29 cellular contexts compared by ENCODE assay signal in genomic region chr3:194855025-194855391, GRCh38.
DNase-seq lines count a peak whose midpoint lies in the region; ATAC-seq, FAIRE-seq and TF ChIP-seq lines count a peak whose summit lies in the region.
"Had no signal": no experiment of that assay in that cellular context is flagged by ENCODE, and none has a peak within 500 bp of the region (broad histone marks: within the 10 kb centered on the region; RNA-seq: fewer than 3 reads in every experiment).

No MANE protein-coding gene starts in this region.

- no peak overlapping the region for H3K4me3 Mint-ChIP-seq in type B pancreatic cell
- no peak overlapping the region for H3K4me3 Mint-ChIP-seq in stimulated activated naive B cell treated with anti-CD40 and anti-IgM and Interleukin-4, amounts not matched to agents 10 μg/mL and 1 μg/mL and 100 μg/mL, for 72 hours
- H3K4me3 Mint-ChIP-seq: activated naive CD4-positive, alpha-beta T cell treated with anti-CD3 and anti-CD28 coated beads, Interleukin-2, amount 50 U/mL, for 24 hours; activated T-helper 1 cell treated with anti-CD3 and anti-CD28 coated beads, Interleukin-12 subunit alpha, Interleukin-12 subunit beta, Interleukin-2, Interleukin-4 antibody, amounts not matched to agents 30 ng/mL and 10 ng/mL and 1 ng/mL, durations not matched to agents 14 hours and 24 hours and 36 hours; central memory CD8-positive, alpha-beta T cell; naive thymus-derived CD4-positive, alpha-beta T cell had no signal

- peaks cover 12% of the 10 kb centered on the region for H3K27me3 Mint-ChIP-seq in type B pancreatic cell
- peaks cover 0 to 5% of the 10 kb centered on the region in 2 donors for H3K27me3 Mint-ChIP-seq in stimulated activated naive B cell treated with anti-CD40 and anti-IgM and Interleukin-4, amounts not matched to agents 10 μg/mL and 1 μg/mL and 100 μg/mL, for 72 hours
- H3K27me3 Mint-ChIP-seq: activated naive CD4-positive, alpha-beta T cell treated with anti-CD3 and anti-CD28 coated beads, Interleukin-2, amount 50 U/mL, for 24 hours had no signal

- peak; percentile 4 for ATAC-seq in Right ventricle myocardium superior (ENCODE audit: poor library complexity)
- no peak for ATAC-seq in left ventricle myocardium superior
- ATAC-seq in left lobe of liver: peak; percentile 54
- ATAC-seq in stimulated activated naive B cell treated with anti-CD40 and anti-IgM and Interleukin-4, amounts not matched to agents 10 μg/mL and 1 μg/mL and 100 μg/mL, for 72 hours (replicated peaks): no peak
- ATAC-seq: A549; gastroesophageal sphincter; HCT116; naive thymus-derived CD4-positive, alpha-beta T cell had no signal

- H3K4me1 Mint-ChIP-seq in type B pancreatic cell (ENCODE audit: unreplicated experiment): peaks cover 27% of the 10 kb centered on the region
- no peaks in the 10 kb centered on the region for H3K4me1 Mint-ChIP-seq in stimulated activated naive B cell treated with anti-CD40 and anti-IgM and Interleukin-4, amounts not matched to agents 10 μg/mL and 1 μg/mL and 100 μg/mL, for 72 hours
- H3K4me1 Mint-ChIP-seq: activated naive CD4-positive, alpha-beta T cell treated with anti-CD3 and anti-CD28 coated beads, Interleukin-2, amount 50 U/mL, for 24 hours; central memory CD8-positive, alpha-beta T cell had no signal

- no peak for TF ChIP-seq CTCF in type B pancreatic cell (conservative IDR thresholded peaks at IDR 0.05)

- no peaks in the 10 kb centered on the region for H3K9me3 Mint-ChIP-seq in type B pancreatic cell
- H3K9me3 Mint-ChIP-seq in stimulated activated naive B cell treated with anti-CD40 and anti-IgM and Interleukin-4, amounts not matched to agents 10 μg/mL and 1 μg/mL and 100 μg/mL, for 72 hours: peaks cover 0 to 2% of the 10 kb centered on the region in 2 donors
- H3K9me3 Mint-ChIP-seq: activated naive CD4-positive, alpha-beta T cell treated with anti-CD3 and anti-CD28 coated beads, Interleukin-2, amount 50 U/mL, for 24 hours; activated T-helper 1 cell treated with anti-CD3 and anti-CD28 coated beads, Interleukin-12 subunit alpha, Interleukin-12 subunit beta, Interleukin-2, Interleukin-4 antibody, amounts not matched to agents 30 ng/mL and 10 ng/mL and 1 ng/mL, durations not matched to agents 14 hours and 24 hours and 36 hours; central memory CD8-positive, alpha-beta T cell; naive thymus-derived CD4-positive, alpha-beta T cell had no signal

- no peak for FAIRE-seq in GM12891 (lab: Jason Lieb, UNC)
- FAIRE-seq: A549, GM12892, keratinocyte had no signal

- intact Hi-C loops in Right ventricle myocardium superior (cut with DNase I): no loop called here
- intact Hi-C loops in left ventricle myocardium superior (cut with micrococcal nuclease): no loop called here

- no peak for TF ChIP-seq POLR2A in GM12891 (IDR thresholded peaks at IDR 0.05; ENCODE audit: low read depth, low read length)

- no peak for DNase-seq in Right ventricle myocardium superior
- DNase-seq in left ventricle myocardium superior: no peak
- DNase-seq in SKM-1 (lab: John Stamatoyannopoulos, UW; ENCODE audit: unreplicated experiment): peak; percentile 69
- DNase-seq in left lobe of liver (ENCODE audit: low spot score): no peak
- no peak for DNase-seq in type B pancreatic cell (ENCODE audit: extremely low spot score, unreplicated experiment)
- no peak for DNase-seq in GM12891 (ENCODE audit: insufficient read length, low spot score)
- no peak for DNase-seq in AG08395 (ENCODE audit: low spot score)
- no peak for DNase-seq in stimulated activated naive B cell treated with anti-CD40 and anti-IgM and Interleukin-4, amounts not matched to agents 10 μg/mL and 1 μg/mL and 100 μg/mL, for 72 hours
- DNase-seq: activated CD4-positive, alpha-beta T cell treated with anti-CD3 and anti-CD28 coated beads for 4 hours; aorta; BE2C; Calu3; effector memory CD4-positive, alpha-beta T cell; mesenchymal stem cell; naive thymus-derived CD4-positive, alpha-beta T cell; NCI-H1436; NCI-H526 treated with DMSO at 0.1 percent for 48 hours; occipital lobe; retina; stomach; T-helper 1 cell had no signal

- peak overlapping the region; percentile 24 for H3K27ac Mint-ChIP-seq in type B pancreatic cell
- no peak overlapping the region for H3K27ac Mint-ChIP-seq in stimulated activated naive B cell treated with anti-CD40 and anti-IgM and Interleukin-4, amounts not matched to agents 10 μg/mL and 1 μg/mL and 100 μg/mL, for 72 hours
- H3K27ac Mint-ChIP-seq: activated naive CD4-positive, alpha-beta T cell treated with anti-CD3 and anti-CD28 coated beads, Interleukin-2, amount 50 U/mL, for 24 hours; activated T-helper 1 cell treated with anti-CD3 and anti-CD28 coated beads, Interleukin-12 subunit alpha, Interleukin-12 subunit beta, Interleukin-2, Interleukin-4 antibody, amounts not matched to agents 30 ng/mL and 10 ng/mL and 1 ng/mL, durations not matched to agents 14 hours and 24 hours and 36 hours; naive thymus-derived CD4-positive, alpha-beta T cell had no signal

- no peaks in the 10 kb centered on the region for H3K36me3 Mint-ChIP-seq in type B pancreatic cell
- H3K36me3 Mint-ChIP-seq in stimulated activated naive B cell treated with anti-CD40 and anti-IgM and Interleukin-4, amounts not matched to agents 10 μg/mL and 1 μg/mL and 100 μg/mL, for 72 hours: no peaks in the 10 kb centered on the region
- H3K36me3 Mint-ChIP-seq: activated naive CD4-positive, alpha-beta T cell treated with anti-CD3 and anti-CD28 coated beads, Interleukin-2, amount 50 U/mL, for 24 hours; naive thymus-derived CD4-positive, alpha-beta T cell had no signal

TF ChIP-seq in GM12891, 5 proteins besides CTCF, POLR2A, EP300 and RAD21:
- no peak for TF ChIP-seq TAF1 (IDR thresholded peaks at IDR 0.05; ENCODE audit: low read depth, low read length)

Comparison
In these comparisons a context has a peak if more than half of its experiments do, and no peak if none do; other contexts are left out.
1. ATAC-seq: peak in Right ventricle myocardium superior (single experiment) and left lobe of liver (single experiment); none in left ventricle myocardium superior (single experiment) and stimulated activated naive B cell treated with anti-CD40 and anti-IgM and Interleukin-4, amounts not matched to agents 10 μg/mL and 1 μg/mL and 100 μg/mL, for 72 hours (0 of 2).